ENCODE assay signal across 19 cellular contexts in genomic region chr15:67003586-67003985, GRCh38.
DNase-seq lines count a peak whose midpoint lies in the region; ATAC-seq, FAIRE-seq and TF ChIP-seq lines count a peak whose summit lies in the region.
"Had no signal": no experiment of that assay in that cellular context is flagged by ENCODE, and none has a peak within 500 bp of the region (broad histone marks: within the 10 kb centered on the region; RNA-seq: fewer than 3 reads in every experiment).

No MANE protein-coding gene starts in this region.

- 50% methylated on average over 7 of the region's 7 CpGs for WGBS in A549 (ENCODE audit: missing lambda C conversion rate)
- no CpG with 5 or more reads among the region's 7 CpGs for WGBS in IMR-90 (ENCODE audit: extremely low coverage in 2 of 2, insufficient read length in 1 of 2), 2 experiments
- 94% methylated on average over 7 of the region's 7 CpGs for WGBS in right cardiac atrium

- no peaks in the 10 kb centered on the region for H4K20me1 ChIP-seq in IMR-90 (ENCODE audit: insufficient read depth, low read length)

- H3K4me3 ChIP-seq in A549 (no peak overlapping the region), IMR-90 (ENCODE audit: insufficient read depth, low read depth, low read length) (no peak overlapping the region), right cardiac atrium (ENCODE audit: low read length) (no peak overlapping the region)
- H3K4me3 ChIP-seq: lower lobe of right lung had no signal

- H3K4me2 ChIP-seq in A549 (peak overlapping the region; percentile 36), IMR-90 (ENCODE audit: low read depth, low read length) (no peak overlapping the region)

- intact Hi-C loops in IMR-90 (cut with micrococcal nuclease): no loop called here
- intact Hi-C loops in right cardiac atrium (cut with DNase I): loop anchor here in 1 of 4 donors (10.0 kb wide), 1 partner anchor 49 kb away; no protein-coding TSS in a partner anchor

- in situ Hi-C loops in IMR-90 (cut with MboI; ENCODE audit: low sequenced_read_pairs): no loop called here

- no peak overlapping the region for H2AFZ ChIP-seq in IMR-90 (replicated peaks; ENCODE audit: low read length, poor library complexity)

- H3K27me3 ChIP-seq in IMR-90 (ENCODE audit: control insufficient read depth, insufficient read depth, low read length) (no peaks in the 10 kb centered on the region), right cardiac atrium (ENCODE audit: control insufficient read depth, insufficient read depth) (no peaks in the 10 kb centered on the region)

- H2BK20ac ChIP-seq in IMR-90 (ENCODE audit: low read depth, low read length): no peak overlapping the region

- no peak overlapping the region for H2BK120ac ChIP-seq in IMR-90 (ENCODE audit: low read depth, low read length)

- TF ChIP-seq RAD21 in A549 (conservative IDR thresholded peaks at IDR 0.05 in 1 of 2, IDR thresholded peaks at IDR 0.05 in 1 of 2) (no peak), IMR-90 (IDR thresholded peaks at IDR 0.05; ENCODE audit: low read length) (no peak)

- CTCF ChIA-PET in A549 (lab: Yijun Ruan, JAX): interaction anchor here (0.7 to 3.1 kb wide), 5 partner anchors 9 to 1379 kb away, joined by 3 to 17 read pairs (median 3); no protein-coding TSS in a partner anchor
- CTCF ChIA-PET in IMR-90 (lab: Yijun Ruan, JAX): no interaction called here

- BruUV-seq in IMR-90 (replicated peaks; lab: Mats Ljungman, UMichigan): no TSS peak

- peak; percentile 59 for FAIRE-seq in A549 (lab: Jason Lieb, UNC)
- FAIRE-seq: A204.1, endometrium, GM19239 had no signal

- no peak overlapping the region for H2AK9ac ChIP-seq in IMR-90 (replicated peaks; ENCODE audit: low read depth, low read length, poor library complexity)

- no peak overlapping the region for H3K14ac ChIP-seq in IMR-90 (replicated peaks; ENCODE audit: low read depth, low read length)

- H3K9ac ChIP-seq in IMR-90 (ENCODE audit: low read depth, low read length): no peak overlapping the region

- no peak overlapping the region for H3K4ac ChIP-seq in IMR-90 (ENCODE audit: low read depth, low read length)

- no peak for TF ChIP-seq EP300 in A549 (IDR thresholded peaks at IDR 0.05)

- H4K91ac ChIP-seq in IMR-90 (ENCODE audit: insufficient read depth, low read depth, low read length): no peak overlapping the region

- DNase-seq in A549 (ENCODE audit: low read depth in 1 of 2, low spot score in 1 of 2) (peak; percentile 36 to 39), IMR-90 (peak; percentile 53), amniotic epithelial cell (ENCODE audit: low read depth) (peak; percentile 48), islet precursor cell (peak; percentile 77), NCI-H446 (lab: John Stamatoyannopoulos, UW) (no peak), right cardiac atrium (no peak)
- no peak for DNase-seq in stimulated activated CD4-positive, alpha-beta T cell treated with anti-CD3 and anti-CD28 coated beads, Interleukin-4, amount 100 ng/mL, for 24 hours
- no peak for DNase-seq in stimulated activated CD4-positive, alpha-beta T cell treated with anti-CD3 and anti-CD28 coated beads, Interleukin-1b, Interleukin-23, amount 100 ng/mL, for 48 hours
- DNase-seq: activated CD4-positive, alpha-beta T cell treated with anti-CD3 and anti-CD28 coated beads, Interleukin-2, amount 10 ng/mL, durations not matched to agents 24 days and 14 days; activated CD8-positive, alpha-beta memory T cell treated with anti-CD3 and anti-CD28 coated beads, Interleukin-2, amount 50 U/mL, for 48 hours; activated gamma-delta T cell treated with Interleukin-2 at 50 U/mL for 16 hours; lower lobe of right lung; NCI-H2029 treated with DMSO at 0.1 percent for 48 hours; NCI-H524; nephron progenitor cell; stimulated activated CD4-positive, alpha-beta T cell treated with anti-CD3 and anti-CD28 coated beads, Interleukin-15, amount 100 ng/mL, for 24 hours had no signal

- H4K5ac ChIP-seq in IMR-90 (ENCODE audit: low read depth, low read length): no peak overlapping the region

- dilution Hi-C loops in IMR-90 (cut with HindIII; ENCODE audit: low sequenced_read_pairs, unreplicated experiment): no loop called here

- no peak overlapping the region for H4K8ac ChIP-seq in IMR-90 (ENCODE audit: low read depth in 2 of 2, low read length in 2 of 2)

- H2AK5ac ChIP-seq in IMR-90 (ENCODE audit: low read depth, low read length): no peak overlapping the region; the same call in 1 of the 2 replicates

- ATAC-seq in A549: peak; percentile 72 to 76; a peak in 4 of 6 replicates
- no peak for ATAC-seq in IMR-90 (ENCODE audit: low read depth)
- no peak for ATAC-seq in right cardiac atrium
- ATAC-seq: lower lobe of right lung had no signal

- no peak for TF ChIP-seq CTCF in A549 (IDR thresholded peaks at IDR 0.05)
- TF ChIP-seq CTCF in IMR-90 (conservative IDR thresholded peaks at IDR 0.05; ENCODE audit: low read depth, low read length): no peak

- no peak overlapping the region for H3K23ac ChIP-seq in IMR-90 (ENCODE audit: low read depth, low read length)

- peaks cover 13% of the 10 kb centered on the region for H3K4me1 ChIP-seq in A549
- peaks cover 3% of the 10 kb centered on the region; the same call in 1 of the 2 replicates for H3K4me1 ChIP-seq in IMR-90 (ENCODE audit: control insufficient read depth, insufficient read depth, low read length)
- no peaks in the 10 kb centered on the region for H3K4me1 ChIP-seq in right cardiac atrium (ENCODE audit: control insufficient read depth, insufficient read depth, low read length)
- H3K4me1 ChIP-seq: lower lobe of right lung had no signal

- no peak for TF ChIP-seq POLR2A in A549 (IDR thresholded peaks at IDR 0.05; ENCODE audit: low read length)
- no peak for TF ChIP-seq POLR2A in IMR-90 (IDR thresholded peaks at IDR 0.05; ENCODE audit: low read depth, low read length)

- H2BK15ac ChIP-seq in IMR-90 (ENCODE audit: low read depth, low read length): no peak overlapping the region

- H3K9me1 ChIP-seq in IMR-90 (ENCODE audit: insufficient read depth, low read length): no peaks in the 10 kb centered on the region

- peak overlapping the region; percentile 12 to 58; a peak in 5 of 6 replicates for H3K27ac ChIP-seq in A549
- H3K27ac ChIP-seq in IMR-90 (ENCODE audit: insufficient read depth, low read length): no peak overlapping the region
- no peak overlapping the region for H3K27ac ChIP-seq in right cardiac atrium (ENCODE audit: low read length)
- H3K27ac ChIP-seq: lower lobe of right lung had no signal

- H2BK5ac ChIP-seq in IMR-90 (ENCODE audit: low read depth, low read length, poor library complexity, severe bottlenecking): no peak overlapping the region

- H3K36me3 ChIP-seq in IMR-90 (ENCODE audit: control insufficient read depth, insufficient read depth, low read length): no peaks in the 10 kb centered on the region
- H3K36me3 ChIP-seq: lower lobe of right lung had no signal

- H3K79me1 ChIP-seq in IMR-90 (ENCODE audit: low read depth in 1 of 2, low read length in 2 of 2): no peaks in the 10 kb centered on the region

- H3K9me3 ChIP-seq in A549: no peaks in the 10 kb centered on the region
- H3K9me3 ChIP-seq in IMR-90 (ENCODE audit: control insufficient read depth, insufficient read depth, low read length): no peaks in the 10 kb centered on the region; the same call in 1 of the 2 replicates
- H3K9me3 ChIP-seq in right cardiac atrium (ENCODE audit: control insufficient read depth, low read length): no peaks in the 10 kb centered on the region
- H3K9me3 ChIP-seq: lower lobe of right lung had no signal

- H3K18ac ChIP-seq in IMR-90 (ENCODE audit: low read depth, low read length): no peak overlapping the region

- no peak overlapping the region for H3K56ac ChIP-seq in IMR-90 (ENCODE audit: extremely low read depth, insufficient read depth, low read length)

- POLR2A ChIA-PET in A549 (lab: Yijun Ruan, JAX): no interaction called here
- POLR2A ChIA-PET in IMR-90 (lab: Charles Lee; ENCODE audit: unreplicated experiment): no interaction called here

TF ChIP-seq in A549, 52 proteins besides CTCF, POLR2A, EP300 and RAD21:
- TF ChIP-seq HEYL (CRISPR knock-in tag; IDR thresholded peaks at IDR 0.05): no peak
- TF ChIP-seq FOSL2 (IDR thresholded peaks at IDR 0.05): no peak
- TF ChIP-seq FOSL2 (CRISPR knock-in tag; IDR thresholded peaks at IDR 0.05): peak; percentile 63

TF ChIP-seq in IMR-90, 13 proteins besides CTCF, POLR2A, EP300 and RAD21:
- no peak for TF ChIP-seq RFX5 (IDR thresholded peaks at IDR 0.05; ENCODE audit: low read depth, low read length)
- TF ChIP-seq BHLHE40 (IDR thresholded peaks at IDR 0.05; ENCODE audit: low read depth, low read length): no peak
- TF ChIP-seq MAFK (IDR thresholded peaks at IDR 0.05; ENCODE audit: low read depth, low read length): no peak
- TF ChIP-seq CHD1 (IDR thresholded peaks at IDR 0.05; ENCODE audit: low read depth, low read length): no peak
- TF ChIP-seq FOS (IDR thresholded peaks at IDR 0.05; ENCODE audit: low read depth, low read length): no peak
- no peak for TF ChIP-seq SMC3 (IDR thresholded peaks at IDR 0.05; ENCODE audit: low read depth, low read length)
- TF ChIP-seq MXI1 (IDR thresholded peaks at IDR 0.05; ENCODE audit: borderline replicate concordance, low read depth, low read length): no peak
- TF ChIP-seq RCOR1 (IDR thresholded peaks at IDR 0.05; ENCODE audit: insufficient replicate concordance, low read length): no peak
- TF ChIP-seq NFE2L2 (IDR thresholded peaks at IDR 0.05; ENCODE audit: low read depth, low read length): no peak
- no peak for TF ChIP-seq CEBPB (IDR thresholded peaks at IDR 0.05; ENCODE audit: low read depth, low read length)
- no peak for TF ChIP-seq ELK1 (IDR thresholded peaks at IDR 0.05; ENCODE audit: borderline replicate concordance, low read depth, low read length)
- no peak for TF ChIP-seq USF2 (IDR thresholded peaks at IDR 0.05; ENCODE audit: low read depth, low read length)
- TF ChIP-seq MAZ (IDR thresholded peaks at IDR 0.05; ENCODE audit: borderline replicate concordance, low read depth, low read length): no peak

Comparison
In these comparisons a context has a peak if more than half of its experiments do, and no peak if none do; other contexts are left out.
1. ATAC-seq: peak in A549 (2 of 2); none in IMR-90 (single experiment) and right cardiac atrium (0 of 2).
2. DNase-seq: peak in A549 (2 of 2), IMR-90 (single experiment), amniotic epithelial cell (single experiment) and islet precursor cell (single experiment); none in NCI-H446 (0 of 2), right cardiac atrium (0 of 3), stimulated activated CD4-positive, alpha-beta T cell treated with anti-CD3 and anti-CD28 coated beads, Interleukin-4, amount 100 ng/mL, for 24 hours (single experiment) and stimulated activated CD4-positive, alpha-beta T cell treated with anti-CD3 and anti-CD28 coated beads, Interleukin-1b, Interleukin-23, amount 100 ng/mL, for 48 hours (single experiment).
3. H3K27ac ChIP-seq: peak in A549 (2 of 2); none in IMR-90 (single experiment) and right cardiac atrium (single experiment).